In genomic region chr19:44747739-44748425, GRCh38 we compare ENCODE assay signal across 8 cellular contexts. TPM values are rescaled to one million over a fixed set of nuclear protein-coding genes. Genes with fewer than 3 reads are reported as not detected.
A peak's percentile ranks its signal among the peaks of the same experiment; 100 is the strongest.
DNase-seq lines count a peak whose midpoint lies in the region; ATAC-seq, FAIRE-seq and TF ChIP-seq lines count a peak whose summit lies in the region.

No MANE protein-coding gene starts in this region.

- no peaks in the 10 kb centered on the region for H3K27me3 Mint-ChIP-seq in MCF 10A (ENCODE audit: insufficient read depth, unreplicated experiment)

- in situ Hi-C loops in SK-MEL-5 (cut with HindIII; ENCODE audit: low pct_unique_long_range_greater_than_20kb, low sequenced_read_pairs): no loop called here

- H3K27me3 ChIP-seq in keratinocyte (ENCODE audit: control insufficient read depth, extremely low read depth, insufficient read depth, low read length): no peaks in the 10 kb centered on the region
- H3K27me3 ChIP-seq in smooth muscle cell (ENCODE audit: low read depth): no peaks in the 10 kb centered on the region

- H4K20me1 ChIP-seq in keratinocyte (ENCODE audit: control insufficient read depth, extremely low read depth, insufficient read depth, low read length) (no peaks in the 10 kb centered on the region), smooth muscle cell (ENCODE audit: low read depth) (peaks cover 32% of the 10 kb centered on the region)

- H3K79me2 ChIP-seq in keratinocyte (ENCODE audit: control insufficient read depth, insufficient read depth, low read length): peaks cover 13% of the 10 kb centered on the region
- peaks cover 28% of the 10 kb centered on the region for H3K79me2 ChIP-seq in smooth muscle cell (ENCODE audit: low read depth)

- peaks cover 58% of the 10 kb centered on the region for H3K4me1 Mint-ChIP-seq in MCF 10A (ENCODE audit: insufficient read depth, unreplicated experiment)

- POLR2A ChIA-PET in MCF 10A (lab: Yijun Ruan, JAX): interaction anchor here (0.6 to 1.1 kb wide), 2 partner anchors 25 to 643 kb away, joined by 3 read pairs; no protein-coding TSS in a partner anchor

- peak; percentile 64 for FAIRE-seq in keratinocyte (lab: Jason Lieb, UNC)

- H3K36me3 ChIP-seq in keratinocyte (ENCODE audit: control insufficient read depth in 2 of 2, extremely low read depth in 1 of 2, insufficient read depth in 2 of 2, low read length in 2 of 2) (peaks cover 9 to 12% of the 10 kb centered on the region in 2 experiments), smooth muscle cell (ENCODE audit: low read depth) (no peaks in the 10 kb centered on the region)

- CTCF ChIA-PET in MCF 10A (lab: Yijun Ruan, JAX): interaction anchor here (0.7 kb wide), 1 partner anchor 25 kb away, joined by 3 read pairs; no protein-coding TSS in a partner anchor

- H3F3A ChIP-seq in smooth muscle cell (ENCODE audit: low read depth): peaks cover 42% of the 10 kb centered on the region

- H3K9me1 ChIP-seq in keratinocyte (ENCODE audit: control insufficient read depth, extremely low read depth, insufficient read depth, low read length): peaks cover 4% of the 10 kb centered on the region

- peak overlapping the region; percentile 83 for H3K4me3 Mint-ChIP-seq in MCF 10A (ENCODE audit: unreplicated experiment)

- TSS peak; percentile 43 for BruUV-seq in MCF 10A (replicated peaks; lab: Mats Ljungman, UMichigan)

- H3K4me2 ChIP-seq in keratinocyte (ENCODE audit: control insufficient read depth, extremely low read depth, insufficient read depth, low read depth, low read length): peak overlapping the region; percentile 99
- peak overlapping the region; percentile 98 for H3K4me2 ChIP-seq in smooth muscle cell

- H3K4me3 ChIP-seq in keratinocyte (ENCODE audit: control insufficient read depth in 2 of 3, extremely low read depth in 1 of 3, insufficient read depth in 2 of 3, low read depth in 1 of 3, low read length in 3 of 3) (peak overlapping the region; percentile 35 to 87 (median 81)), smooth muscle cell (peak overlapping the region; percentile 92)

- peak overlapping the region; percentile 99 for H3K27ac ChIP-seq in keratinocyte (ENCODE audit: control insufficient read depth, insufficient read depth, low read length)
- H3K27ac ChIP-seq in smooth muscle cell (ENCODE audit: low read depth): peak overlapping the region; percentile 92

- DNase-seq in NCI-H510A treated with DMSO at 0.1 percent for 48 hours (lab: John Stamatoyannopoulos, UW): peak; percentile 49
- DNase-seq in NCI-H510A (lab: John Stamatoyannopoulos, UW): no peak
- DNase-seq in HS-27A (ENCODE audit: low read depth): peak; percentile 56
- peak; percentile 52 for DNase-seq in SK-MEL-5 (ENCODE audit: low read depth, low spot score)
- peak; percentile 87 for DNase-seq in MCF 10A (ENCODE audit: unreplicated experiment)
- no peak for DNase-seq in keratinocyte (ENCODE audit: low read depth, low spot score)
- no peak for DNase-seq in smooth muscle cell (lab: John Stamatoyannopoulos, UW; ENCODE audit: unreplicated experiment)

- TF ChIP-seq CTCF in MCF 10A (IDR thresholded peaks at IDR 0.05; ENCODE audit: unreplicated experiment): no peak
- TF ChIP-seq CTCF in keratinocyte (optimal IDR thresholded peaks at IDR 0.05 in 1 of 3, IDR thresholded peaks at IDR 0.05 in 1 of 3, conservative IDR thresholded peaks at IDR 0.05 in 1 of 3; ENCODE audit: extremely low read depth in 1 of 3, insufficient read depth in 2 of 3, low read length in 3 of 3): no peak
- no peak for TF ChIP-seq CTCF in smooth muscle cell (IDR thresholded peaks at IDR 0.05; ENCODE audit: borderline replicate concordance, insufficient read depth, poor library complexity, severe bottlenecking)

- H3K9me3 ChIP-seq in keratinocyte (ENCODE audit: control insufficient read depth, low read depth, low read length) (no peaks in the 10 kb centered on the region), smooth muscle cell (replicated peaks; ENCODE audit: low read depth) (no peaks in the 10 kb centered on the region)

- peaks cover 42% of the 10 kb centered on the region for H3K4me1 ChIP-seq in keratinocyte (ENCODE audit: control insufficient read depth, extremely low read depth, insufficient read depth, low read length)
- peaks cover 6% of the 10 kb centered on the region for H3K4me1 ChIP-seq in smooth muscle cell (ENCODE audit: low read depth)

- 1% methylated on average over 19 of the region's 26 CpGs for WGBS in smooth muscle cell (ENCODE audit: low lambda C conversion rate)

- ATAC-seq in GM19397 (IDR thresholded peaks at IDR 0.05; ENCODE audit: unreplicated experiment): no peak

- peaks cover 37% of the 10 kb centered on the region for H3K36me3 Mint-ChIP-seq in MCF 10A (ENCODE audit: insufficient read depth, unreplicated experiment)

- H3K9me3 Mint-ChIP-seq in MCF 10A (ENCODE audit: unreplicated experiment): no peaks in the 10 kb centered on the region

- peak overlapping the region; percentile 88 for H2AFZ ChIP-seq in keratinocyte (ENCODE audit: control insufficient read depth, low read length)
- peak overlapping the region; percentile 84 for H2AFZ ChIP-seq in smooth muscle cell (ENCODE audit: low read depth)

- dilution Hi-C loops in keratinocyte (cut with MboI; ENCODE audit: extremely low pct_ligation_motif_present, low sequenced_read_pairs): no loop called here

- peak overlapping the region; percentile 77 for H3K27ac Mint-ChIP-seq in MCF 10A (ENCODE audit: low read depth, unreplicated experiment)

- intact Hi-C loops in MCF 10A (cut with micrococcal nuclease): loop anchor here (10.0 kb wide), 1 partner anchor 983 kb away; no protein-coding TSS in a partner anchor

- H3K9ac ChIP-seq in keratinocyte (ENCODE audit: control insufficient read depth, extremely low read depth, insufficient read depth, low read length) (peak overlapping the region; percentile 96), smooth muscle cell (ENCODE audit: low read depth) (peak overlapping the region; percentile 77)

RNA-seq across cellular contexts. Expression of gene BCL3, which starts 0.6 kb away (rescaled TPM):
- 2.7 and 3.7 TPM in 2 replicates for total RNA-seq in SK-MEL-5 (2014; rRNA removed; shearing (Covaris generic))
- polyA plus RNA-seq in SK-MEL-5 (2015; cell fraction: cytosol; rRNA removed): 40.6 and 50.8 TPM in 2 replicates
- 32.8 and 68.9 TPM in 2 replicates for polyA plus RNA-seq in SK-MEL-5 (2015; cell fraction: nucleus; rRNA removed)
- total RNA-seq in MCF 10A (2022) (24.4 and 32.1 TPM in 2 replicates), smooth muscle cell (8.1 and 12.2 TPM in 2 replicates)
- polyA plus RNA-seq in keratinocyte (1.1 to 1.8 TPM (median 1.5 TPM) in 3 replicates), smooth muscle cell (52.8 and 54.0 TPM in 2 replicates)
- polyA plus RNA-seq in keratinocyte (2011; ENCODE audit: low read depth): 2.2 TPM
- polyA plus RNA-seq in keratinocyte (2011; cell fraction: cytosol; rRNA removed): 0.72 and 2.2 TPM in 2 replicates
- 7.1 and 8.3 TPM in 2 replicates for polyA plus RNA-seq in keratinocyte (2011; cell fraction: nucleus; rRNA removed)
- polyA plus RNA-seq in keratinocyte (2012; ENCODE audit: low replicate concordance): 5.9 and 6.4 TPM in 2 replicates
- polyA minus RNA-seq in keratinocyte: 1.1 to 5.8 TPM (median 3.1 TPM) in 3 replicates
- polyA minus RNA-seq in keratinocyte (2011; cell fraction: cytosol; rRNA and poly(A)+ RNA removed): 12.5 TPM
- 4.1 and 5.1 TPM in 2 replicates for polyA minus RNA-seq in keratinocyte (2011; cell fraction: nucleus; rRNA and poly(A)+ RNA removed)

RNA-seq across cellular contexts. Expression of gene CBLC, which starts 29.8 kb away (rescaled TPM):
- total RNA-seq in SK-MEL-5 (2014; rRNA removed; shearing (Covaris generic)): not detected in 2 replicates
- polyA plus RNA-seq in SK-MEL-5 (2015; cell fraction: cytosol; rRNA removed): not detected in 2 replicates
- not detected in 2 replicates for polyA plus RNA-seq in SK-MEL-5 (2015; cell fraction: nucleus; rRNA removed)
- total RNA-seq in MCF 10A (2022): 9.6 and 14.6 TPM in 2 replicates
- polyA plus RNA-seq in keratinocyte: 27.8 to 58.6 TPM (median 30.1 TPM) in 3 replicates
- polyA plus RNA-seq in keratinocyte (2011; ENCODE audit: low read depth): 12.3 TPM
- polyA plus RNA-seq in keratinocyte (2011; cell fraction: cytosol; rRNA removed): 27.4 and 54.0 TPM in 2 replicates
- 57.2 and 98.5 TPM in 2 replicates for polyA plus RNA-seq in keratinocyte (2011; cell fraction: nucleus; rRNA removed)
- 26.6 and 50.7 TPM in 2 replicates for polyA plus RNA-seq in keratinocyte (2012; ENCODE audit: low replicate concordance)
- 68.8 to 110 TPM (median 88.1 TPM) in 3 replicates for polyA minus RNA-seq in keratinocyte
- 80.4 TPM for polyA minus RNA-seq in keratinocyte (2011; cell fraction: cytosol; rRNA and poly(A)+ RNA removed)
- polyA minus RNA-seq in keratinocyte (2011; cell fraction: nucleus; rRNA and poly(A)+ RNA removed): 55.4 and 73.0 TPM in 2 replicates
- total RNA-seq in smooth muscle cell: 0.40 and 0.90 TPM in 2 replicates
- polyA plus RNA-seq in smooth muscle cell: 0.87 and 2.3 TPM in 2 replicates

RNA-seq across cellular contexts. Expression of gene CEACAM16, which starts 48.9 kb away (rescaled TPM):
- not detected in 2 replicates for total RNA-seq in SK-MEL-5 (2014; rRNA removed; shearing (Covaris generic))
- polyA plus RNA-seq in SK-MEL-5 (2015; cell fraction: cytosol; rRNA removed): not detected in 2 replicates
- polyA plus RNA-seq in SK-MEL-5 (2015; cell fraction: nucleus; rRNA removed): not detected in 2 replicates
- not detected in 2 replicates for total RNA-seq in MCF 10A (2022)
- polyA plus RNA-seq in keratinocyte: not detected in 3 replicates
- not detected for polyA plus RNA-seq in keratinocyte (2011; ENCODE audit: low read depth)
- not detected in 2 replicates for polyA plus RNA-seq in keratinocyte (2011; cell fraction: cytosol; rRNA removed)
- not detected in 2 replicates for polyA plus RNA-seq in keratinocyte (2011; cell fraction: nucleus; rRNA removed)
- polyA plus RNA-seq in keratinocyte (2012; ENCODE audit: low replicate concordance): not detected in 2 replicates
- polyA minus RNA-seq in keratinocyte: not detected in 3 replicates
- not detected for polyA minus RNA-seq in keratinocyte (2011; cell fraction: cytosol; rRNA and poly(A)+ RNA removed)
- polyA minus RNA-seq in keratinocyte (2011; cell fraction: nucleus; rRNA and poly(A)+ RNA removed): not detected in 2 replicates
- total RNA-seq in smooth muscle cell: not detected in 2 replicates
- not detected in 2 replicates for polyA plus RNA-seq in smooth muscle cell

Comparison
In these comparisons a context has a peak if more than half of its experiments do, and no peak if none do; other contexts are left out.
1. DNase-seq: peak in NCI-H510A treated with DMSO at 0.1 percent for 48 hours (single experiment), HS-27A (single experiment), SK-MEL-5 (single experiment) and MCF 10A (single experiment); none in NCI-H510A (single experiment), keratinocyte (single experiment) and smooth muscle cell (single experiment).